1 cellular context compared by ENCODE assay signal in the genomic region with DNA sequence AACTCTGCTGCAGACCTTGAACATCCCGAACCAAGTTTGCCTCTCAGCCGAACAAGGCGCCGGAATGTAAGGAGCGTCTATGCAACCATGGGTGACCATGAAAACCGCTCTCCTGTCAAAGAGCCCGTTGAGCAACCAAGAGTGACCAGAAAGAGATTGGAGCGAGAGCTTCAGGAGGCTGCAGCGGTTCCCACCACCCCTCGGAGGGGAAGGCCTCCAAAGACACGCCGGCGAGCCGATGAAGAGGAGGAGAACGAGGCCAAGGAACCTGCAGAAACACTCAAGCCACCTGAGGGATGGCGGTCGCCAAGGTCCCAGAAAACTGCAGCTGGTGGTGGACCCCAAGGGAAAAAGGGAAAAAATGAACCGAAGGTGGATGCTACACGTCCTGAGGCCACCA.
TF ChIP-seq lines count a peak whose summit lies in the region.

No MANE protein-coding gene starts in this region.

TF ChIP-seq in K562, 482 proteins besides CTCF, POLR2A, EP300 and RAD21:
- TF ChIP-seq JUN (IDR thresholded peaks at IDR 0.05; ENCODE audit: borderline replicate concordance, low read depth, low read length) (no peak), JUN (CRISPR knock-in tag; IDR thresholded peaks at IDR 0.05; ENCODE audit: borderline replicate concordance) (no peak), POLR2AphosphoS5 (IDR thresholded peaks at IDR 0.05; ENCODE audit: control insufficient read depth, insufficient read depth, low read depth, low read length) (0 out of 2 replicates have a peak, but pooled peaks have one; percentile 6), RBM22 (IDR thresholded peaks at IDR 0.05; ENCODE audit: low read depth, low read length, poor library complexity, severe bottlenecking) (peak; percentile 79)
